In the genomic region with DNA sequence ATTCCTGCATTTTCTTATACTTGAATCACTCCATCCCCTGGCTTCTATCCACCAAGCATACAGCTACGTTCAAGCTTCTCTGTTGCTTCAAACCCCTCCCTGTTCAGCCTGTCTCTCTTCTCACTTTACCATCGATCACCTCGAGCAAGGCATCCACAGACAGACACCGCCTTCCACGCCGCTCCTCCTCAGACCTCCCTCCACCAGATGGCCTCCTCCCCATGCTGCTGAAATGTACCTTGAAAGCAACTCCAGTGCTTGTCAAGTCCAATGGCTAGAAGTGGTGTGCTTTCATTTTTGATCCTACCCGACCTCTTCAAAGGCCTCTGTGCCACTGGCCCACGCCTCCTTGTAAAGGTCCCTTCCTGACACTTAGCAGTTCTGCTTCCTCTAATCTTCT, we compare ENCODE assay signal across 1 cellular context.
TF ChIP-seq lines count a peak whose summit lies in the region.

No MANE protein-coding gene starts in this region.

TF ChIP-seq in K562, 482 proteins besides CTCF, POLR2A, EP300 and RAD21 (continued from another document):
- TF ChIP-seq, protein P1, sequence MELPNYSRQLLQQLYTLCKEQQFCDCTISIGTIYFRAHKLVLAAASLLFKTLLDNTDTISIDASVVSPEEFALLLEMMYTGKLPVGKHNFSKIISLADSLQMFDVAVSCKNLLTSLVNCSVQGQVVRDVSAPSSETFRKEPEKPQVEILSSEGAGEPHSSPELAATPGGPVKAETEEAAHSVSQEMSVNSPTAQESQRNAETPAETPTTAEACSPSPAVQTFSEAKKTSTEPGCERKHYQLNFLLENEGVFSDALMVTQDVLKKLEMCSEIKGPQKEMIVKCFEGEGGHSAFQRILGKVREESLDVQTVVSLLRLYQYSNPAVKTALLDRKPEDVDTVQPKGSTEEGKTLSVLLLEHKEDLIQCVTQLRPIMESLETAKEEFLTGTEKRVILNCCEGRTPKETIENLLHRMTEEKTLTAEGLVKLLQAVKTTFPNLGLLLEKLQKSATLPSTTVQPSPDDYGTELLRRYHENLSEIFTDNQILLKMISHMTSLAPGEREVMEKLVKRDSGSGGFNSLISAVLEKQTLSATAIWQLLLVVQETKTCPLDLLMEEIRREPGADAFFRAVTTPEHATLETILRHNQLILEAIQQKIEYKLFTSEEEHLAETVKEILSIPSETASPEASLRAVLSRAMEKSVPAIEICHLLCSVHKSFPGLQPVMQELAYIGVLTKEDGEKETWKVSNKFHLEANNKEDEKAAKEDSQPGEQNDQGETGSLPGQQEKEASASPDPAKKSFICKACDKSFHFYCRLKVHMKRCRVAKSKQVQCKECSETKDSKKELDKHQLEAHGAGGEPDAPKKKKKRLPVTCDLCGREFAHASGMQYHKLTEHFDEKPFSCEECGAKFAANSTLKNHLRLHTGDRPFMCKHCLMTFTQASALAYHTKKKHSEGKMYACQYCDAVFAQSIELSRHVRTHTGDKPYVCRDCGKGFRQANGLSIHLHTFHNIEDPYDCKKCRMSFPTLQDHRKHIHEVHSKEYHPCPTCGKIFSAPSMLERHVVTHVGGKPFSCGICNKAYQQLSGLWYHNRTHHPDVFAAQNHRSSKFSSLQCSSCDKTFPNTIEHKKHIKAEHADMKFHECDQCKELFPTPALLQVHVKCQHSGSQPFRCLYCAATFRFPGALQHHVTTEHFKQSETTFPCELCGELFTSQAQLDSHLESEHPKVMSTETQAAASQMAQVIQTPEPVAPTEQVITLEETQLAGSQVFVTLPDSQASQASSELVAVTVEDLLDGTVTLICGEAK (IDR thresholded peaks at IDR 0.05), result no peak
- TF ChIP-seq, protein P1 (CRISPR knock-in tag; IDR thresholded peaks at IDR 0.05), result no peak
- TF ChIP-seq, protein P2, sequence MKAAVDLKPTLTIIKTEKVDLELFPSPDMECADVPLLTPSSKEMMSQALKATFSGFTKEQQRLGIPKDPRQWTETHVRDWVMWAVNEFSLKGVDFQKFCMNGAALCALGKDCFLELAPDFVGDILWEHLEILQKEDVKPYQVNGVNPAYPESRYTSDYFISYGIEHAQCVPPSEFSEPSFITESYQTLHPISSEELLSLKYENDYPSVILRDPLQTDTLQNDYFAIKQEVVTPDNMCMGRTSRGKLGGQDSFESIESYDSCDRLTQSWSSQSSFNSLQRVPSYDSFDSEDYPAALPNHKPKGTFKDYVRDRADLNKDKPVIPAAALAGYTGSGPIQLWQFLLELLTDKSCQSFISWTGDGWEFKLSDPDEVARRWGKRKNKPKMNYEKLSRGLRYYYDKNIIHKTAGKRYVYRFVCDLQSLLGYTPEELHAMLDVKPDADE (conservative IDR thresholded peaks at IDR 0.05; ENCODE audit: control insufficient read depth, low read depth, low read length), result no peak
- TF ChIP-seq ZNF586 (CRISPR knock-in tag; conservative IDR thresholded peaks at IDR 0.05) (no peak), NELFE (IDR thresholded peaks at IDR 0.05; ENCODE audit: insufficient read depth, insufficient read length) (no peak), ZBTB1 (CRISPR knock-in tag; IDR thresholded peaks at IDR 0.05; ENCODE audit: borderline replicate concordance, low read depth) (no peak), ZSCAN29 (IDR thresholded peaks at IDR 0.05) (no peak)
